In genomic region chr15:70703483-70703882, GRCh38 we compare ENCODE assay signal across 8 cellular contexts. TPM values are rescaled to one million over a fixed set of nuclear protein-coding genes. Genes with fewer than 3 reads are reported as not detected.
DNase-seq lines count a peak whose midpoint lies in the region; ATAC-seq and TF ChIP-seq lines count a peak whose summit lies in the region.

No MANE protein-coding gene starts in this region.

- no peaks in the 10 kb centered on the region for H4K20me1 ChIP-seq in BLaER1

- H2AFZ ChIP-seq in trophoblast cell (ENCODE audit: insufficient read depth, low read length, poor library complexity), result no peak overlapping the region

- H2BK120ac ChIP-seq in trophoblast cell (ENCODE audit: insufficient read depth, low read length, poor library complexity), result peak overlapping the region; percentile 66

- H2BK12ac ChIP-seq in trophoblast cell (ENCODE audit: low read length), result peak overlapping the region; percentile 61

- no peak overlapping the region for H3K23ac ChIP-seq in trophoblast cell (ENCODE audit: low read length)

- H3K4me2 ChIP-seq in BLaER1 (0 out of 2 replicates have a peak overlapping the region, but pooled peaks have one; percentile 7), trophoblast cell (ENCODE audit: low read length) (no peak overlapping the region)

- peak overlapping the region; percentile 33 for H2BK5ac ChIP-seq in trophoblast cell (ENCODE audit: low read depth, low read length, poor library complexity)

- H3K27me3 ChIP-seq in BLaER1, result no peaks in the 10 kb centered on the region
- H3K27me3 ChIP-seq in SJCRH30, result no peaks in the 10 kb centered on the region
- H3K27me3 ChIP-seq in trophoblast cell (ENCODE audit: insufficient read depth, low read length), result no peaks in the 10 kb centered on the region
- H3K27me3 ChIP-seq in Peyer's patch, result no peaks in the 10 kb centered on the region

- no peak overlapping the region for H3K27ac ChIP-seq in BLaER1
- peak overlapping the region; percentile 83 for H3K27ac ChIP-seq in SJCRH30
- peak overlapping the region; percentile 59 for H3K27ac ChIP-seq in trophoblast cell (ENCODE audit: low read depth, low read length)
- no peak overlapping the region for H3K27ac ChIP-seq in Peyer's patch

- H3K4me1 ChIP-seq in BLaER1 (peaks cover 27% of the 10 kb centered on the region), SJCRH30 (peaks cover 29% of the 10 kb centered on the region), trophoblast cell (ENCODE audit: control insufficient read depth in 1 of 2, insufficient read depth in 2 of 2, low read length in 2 of 2) (peaks cover 0 to 3% of the 10 kb centered on the region in 2 experiments), Peyer's patch (peaks cover 0 to 10% (median 0%) of the 10 kb centered on the region in 4 donors)

- WGBS in trophoblast cell (ENCODE audit: extremely low coverage, insufficient coverage, insufficient read length), result no CpG with 5 or more reads among the region's 5 CpGs

- 0 out of 2 replicates have a peak, but pooled peaks cover 6% of the 10 kb centered on the region for H3K9me3 ChIP-seq in BLaER1
- no peaks in the 10 kb centered on the region for H3K9me3 ChIP-seq in SJCRH30 (replicated peaks)
- no peaks in the 10 kb centered on the region for H3K9me3 ChIP-seq in trophoblast cell (ENCODE audit: insufficient read depth, low read depth, low read length)
- H3K9me3 ChIP-seq in Peyer's patch, result no peaks in the 10 kb centered on the region

- DNase-seq in SJCRH30, result peak; percentile 17 to 34
- peak; percentile 71 for DNase-seq in foreskin melanocyte
- no peak for DNase-seq in trophoblast cell
- DNase-seq in activated CD8-positive, alpha-beta memory T cell treated with anti-CD3 and anti-CD28 coated beads, Interleukin-2, amount 50 U/mL, for 4 hours, result no peak
- no peak for DNase-seq in Peyer's patch

- no peak overlapping the region for H3K14ac ChIP-seq in trophoblast cell (ENCODE audit: low read length)

- no peaks in the 10 kb centered on the region for H3K79me2 ChIP-seq in trophoblast cell (ENCODE audit: control insufficient read depth, insufficient read depth, low read length, poor library complexity)

- ATAC-seq in HG03342 (IDR thresholded peaks at IDR 0.05; ENCODE audit: unreplicated experiment) (no peak), HG02973 (IDR thresholded peaks at IDR 0.05; ENCODE audit: unreplicated experiment) (no peak)

- H4K12ac ChIP-seq in trophoblast cell (ENCODE audit: low read depth, low read length), result no peak overlapping the region

- no peak overlapping the region for H4K8ac ChIP-seq in trophoblast cell (ENCODE audit: low read depth, low read length)

- no peak overlapping the region for H2AK5ac ChIP-seq in trophoblast cell (ENCODE audit: low read length)

- H3K9ac ChIP-seq in BLaER1 (no peak overlapping the region), trophoblast cell (ENCODE audit: low read length) (no peak overlapping the region)

- no peak for TF ChIP-seq CTCF in Peyer's patch (IDR thresholded peaks at IDR 0.05)

- no peak for TF ChIP-seq POLR2A in Peyer's patch (IDR thresholded peaks at IDR 0.05)

- no peak overlapping the region for H3K4me3 ChIP-seq in BLaER1
- no peak overlapping the region for H3K4me3 ChIP-seq in SJCRH30
- no peak overlapping the region for H3K4me3 ChIP-seq in trophoblast cell (ENCODE audit: low read depth, low read length)
- H3K4me3 ChIP-seq in Peyer's patch, result no peak overlapping the region

- peaks cover 4% of the 10 kb centered on the region for H3K79me1 ChIP-seq in trophoblast cell (ENCODE audit: low read length)

- no peak overlapping the region for H3K4ac ChIP-seq in trophoblast cell (ENCODE audit: low read depth, low read length)

- H4K91ac ChIP-seq in trophoblast cell (ENCODE audit: low read depth, low read length), result peak overlapping the region; percentile 57

- no peaks in the 10 kb centered on the region for H3K36me3 ChIP-seq in BLaER1
- no peaks in the 10 kb centered on the region for H3K36me3 ChIP-seq in SJCRH30
- H3K36me3 ChIP-seq in trophoblast cell (ENCODE audit: control insufficient read depth in 1 of 2, insufficient read depth in 2 of 2, low read length in 2 of 2), result no peaks in the 10 kb centered on the region
- H3K36me3 ChIP-seq in Peyer's patch, result no peaks in the 10 kb centered on the region

- peak overlapping the region; percentile 75 for H3K18ac ChIP-seq in trophoblast cell (ENCODE audit: low read length)

RNA-seq across cellular contexts. Expression of gene UACA, which starts 59.9 kb away (rescaled TPM):
- 30.3 and 47.1 TPM in 2 replicates for total RNA-seq in SJCRH30 (2014; rRNA removed; shearing (Covaris generic))
- 15.7 and 18.7 TPM in 2 replicates for polyA plus RNA-seq in trophoblast cell (2013)
- total RNA-seq in Peyer's patch, result 10 to 100 TPM; 41.8 to 59.1 (median 46.9) TPM

Comparison
In these comparisons a context has a peak if more than half of its experiments do, and no peak if none do; other contexts are left out.
1. H3K27ac ChIP-seq: peak in SJCRH30 (single experiment) and trophoblast cell (single experiment); none in BLaER1 (single experiment) and Peyer's patch (0 of 4).
2. DNase-seq: peak in SJCRH30 (2 of 2) and foreskin melanocyte (single experiment); none in trophoblast cell (0 of 2), activated CD8-positive, alpha-beta memory T cell treated with anti-CD3 and anti-CD28 coated beads, Interleukin-2, amount 50 U/mL, for 4 hours (single experiment) and Peyer's patch (0 of 3).